Comparison of ENCODE assay signal across 1 cellular context in the genomic region with DNA sequence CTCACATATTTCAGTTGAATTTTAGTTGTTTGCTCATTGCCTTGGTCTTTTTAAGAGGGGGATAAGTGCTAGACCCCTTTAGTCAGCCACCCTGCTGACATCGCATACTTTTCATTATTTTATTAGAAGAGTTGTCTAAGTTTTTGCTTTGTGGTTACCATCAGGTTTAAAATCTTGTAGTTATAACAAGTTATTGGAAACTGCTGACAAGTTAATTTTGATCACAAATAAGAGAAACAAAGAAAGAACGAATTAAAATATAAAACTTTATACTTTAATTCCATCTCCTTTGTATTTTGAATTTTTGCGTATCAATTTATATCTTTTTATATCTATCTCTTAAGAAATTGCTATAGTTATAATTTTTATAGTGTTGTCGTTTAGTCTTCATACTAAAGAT.
TF ChIP-seq lines count a peak whose summit lies in the region.

No MANE protein-coding gene starts in this region.

TF ChIP-seq in H1, 55 proteins besides CTCF, POLR2A, EP300 and RAD21 (continued from another document):
- TF ChIP-seq, protein P1, sequence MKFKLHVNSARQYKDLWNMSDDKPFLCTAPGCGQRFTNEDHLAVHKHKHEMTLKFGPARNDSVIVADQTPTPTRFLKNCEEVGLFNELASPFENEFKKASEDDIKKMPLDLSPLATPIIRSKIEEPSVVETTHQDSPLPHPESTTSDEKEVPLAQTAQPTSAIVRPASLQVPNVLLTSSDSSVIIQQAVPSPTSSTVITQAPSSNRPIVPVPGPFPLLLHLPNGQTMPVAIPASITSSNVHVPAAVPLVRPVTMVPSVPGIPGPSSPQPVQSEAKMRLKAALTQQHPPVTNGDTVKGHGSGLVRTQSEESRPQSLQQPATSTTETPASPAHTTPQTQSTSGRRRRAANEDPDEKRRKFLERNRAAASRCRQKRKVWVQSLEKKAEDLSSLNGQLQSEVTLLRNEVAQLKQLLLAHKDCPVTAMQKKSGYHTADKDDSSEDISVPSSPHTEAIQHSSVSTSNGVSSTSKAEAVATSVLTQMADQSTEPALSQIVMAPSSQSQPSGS (IDR thresholded peaks at IDR 0.05; ENCODE audit: low read length): no peak
- no peak for TF ChIP-seq CTBP2 (IDR thresholded peaks at IDR 0.05; ENCODE audit: borderline replicate concordance, insufficient read depth, insufficient read length, low read length)
